ENCODE assay signal across 8 cellular contexts in genomic region chr1:92081031-92081430, GRCh38. TPM values are rescaled to one million over a fixed set of nuclear protein-coding genes. Genes with fewer than 3 reads are reported as not detected.
DNase-seq lines count a peak whose midpoint lies in the region; ATAC-seq and TF ChIP-seq lines count a peak whose summit lies in the region.

No MANE protein-coding gene starts in this region.

- TF ChIP-seq CTCF in HFF-Myc (IDR thresholded peaks at IDR 0.05; ENCODE audit: low read depth, low read length, missing control alignments) = no peak
- no peak for TF ChIP-seq CTCF in activated CD8-positive, alpha-beta T cell treated with anti-CD3 and anti-CD28 coated beads for 36 hours (IDR thresholded peaks at IDR 0.05)
- TF ChIP-seq CTCF in spleen (IDR thresholded peaks at IDR 0.05 in 8 of 11, conservative IDR thresholded peaks at IDR 0.05 in 3 of 11) = no peak

- H3K4me1 Mint-ChIP-seq in activated CD8-positive, alpha-beta T cell treated with anti-CD3 and anti-CD28 coated beads for 36 hours (ENCODE audit: low read depth) = peaks cover 5% of the 10 kb centered on the region

- H3K9me3 ChIP-seq in spleen = peaks cover 0 to 20% (median 14%) of the 10 kb centered on the region in 8 donors

- 26 to 34% (median 30%) methylated on average over 4 of the region's 4 CpGs for WGBS in spleen, 5 donors

- CTCF ChIA-PET in activated CD8-positive, alpha-beta T cell treated with anti-CD3 and anti-CD28 coated beads for 36 hours (lab: Charles Lee) = interaction anchor here (0.6 to 1.6 kb wide), 6 partner anchors 13 to 405 kb away, joined by 3 to 5 read pairs (median 3); partner anchors contain the start of gene GLMN

- no peaks in the 10 kb centered on the region for H3K27me3 Mint-ChIP-seq in activated CD8-positive, alpha-beta T cell treated with anti-CD3 and anti-CD28 coated beads for 36 hours

- peaks cover 0 to 14% (median 0%) of the 10 kb centered on the region in 6 donors for H3K36me3 ChIP-seq in spleen

- no peak for DNase-seq in HFF-Myc (ENCODE audit: extremely low read depth, low read depth)
- no peak for DNase-seq in activated CD8-positive, alpha-beta T cell treated with anti-CD3 and anti-CD28 coated beads for 36 hours
- DNase-seq in spleen = no peak
- no peak for DNase-seq in stimulated activated CD4-positive, alpha-beta T cell treated with anti-CD3 and anti-CD28 coated beads, Interleukin-12 subunit alpha, Interleukin-12 subunit beta, amount 100 ng/mL, for 4 hours
- no peak for DNase-seq in COLO668 (lab: John Stamatoyannopoulos, UW; ENCODE audit: unreplicated experiment)
- DNase-seq in DMS114 treated with DMSO at 0.1 percent for 48 hours (lab: John Stamatoyannopoulos, UW; ENCODE audit: unreplicated experiment) = no peak

- peak overlapping the region; percentile 92 for H3K4me3 Mint-ChIP-seq in activated CD8-positive, alpha-beta T cell treated with anti-CD3 and anti-CD28 coated beads for 36 hours

- no peaks in the 10 kb centered on the region for H3K27me3 ChIP-seq in spleen (replicated peaks in 1 of 7)

- H3K9me3 Mint-ChIP-seq in activated CD8-positive, alpha-beta T cell treated with anti-CD3 and anti-CD28 coated beads for 36 hours = peaks cover 6% of the 10 kb centered on the region

- ATAC-seq in activated CD8-positive, alpha-beta T cell treated with anti-CD3 and anti-CD28 coated beads for 36 hours = no peak
- ATAC-seq in GM21423 (IDR thresholded peaks at IDR 0.05; ENCODE audit: unreplicated experiment) = no peak

- POLR2A ChIA-PET in activated CD8-positive, alpha-beta T cell treated with anti-CD3 and anti-CD28 coated beads for 36 hours (lab: Charles Lee) = interaction anchor here (0.9 kb wide), 1 partner anchor 15 kb away, joined by 3 read pairs; no protein-coding TSS in a partner anchor

- H3K27ac Mint-ChIP-seq in activated CD8-positive, alpha-beta T cell treated with anti-CD3 and anti-CD28 coated beads for 36 hours = no peak overlapping the region

- H3K27ac ChIP-seq in spleen = peak overlapping the region in 5 of 8 donors; percentile 61 to 83 (median 81)

- H3K4me3 ChIP-seq in HFF-Myc (replicated peaks; ENCODE audit: low read depth, low read length) (peak overlapping the region; percentile 79), iPS-11a (ENCODE audit: low read depth, low read length) (peak overlapping the region; percentile 76), spleen (peak overlapping the region; percentile 59 to 83 (median 70))

- no peak for TF ChIP-seq POLR2A in spleen (IDR thresholded peaks at IDR 0.05)

- H3K4me1 ChIP-seq in spleen = peaks cover 0 to 20% (median 6%) of the 10 kb centered on the region in 6 donors

- intact Hi-C loops in activated CD8-positive, alpha-beta T cell treated with anti-CD3 and anti-CD28 coated beads for 36 hours (cut with micrococcal nuclease) = no loop called here
- intact Hi-C loops in spleen (cut with DNase I; ENCODE audit: low total_unique reads) = no loop called here

- H3K36me3 Mint-ChIP-seq in activated CD8-positive, alpha-beta T cell treated with anti-CD3 and anti-CD28 coated beads for 36 hours (ENCODE audit: low read depth) = peaks cover 10% of the 10 kb centered on the region

RNA-seq across cellular contexts. Expression of gene BTBD8, which starts 0.9 kb away (rescaled TPM):
- total RNA-seq in activated CD8-positive, alpha-beta T cell treated with anti-CD3 and anti-CD28 coated beads for 36 hours = 1 to 10 TPM; 1.3 to 2.0 TPM
- 1 to 10 TPM; 3.0 to 6.9 (median 4.1) TPM for total RNA-seq in spleen
- polyA plus RNA-seq in spleen = under 1 TPM; 0.52 to 0.90 (median 0.55) TPM

RNA-seq across cellular contexts. Expression of gene SETSIP, which starts 5.8 kb away (rescaled TPM):
- under 1 TPM in 1 of 2 experiments, not detected in 1; 0.47 TPM for total RNA-seq in activated CD8-positive, alpha-beta T cell treated with anti-CD3 and anti-CD28 coated beads for 36 hours
- total RNA-seq in spleen = not detected
- under 1 TPM in 1 of 3 donors, not detected in 2; 0.15 TPM for polyA plus RNA-seq in spleen

RNA-seq across cellular contexts. Expression of gene EPHX4, which starts 51.2 kb away (rescaled TPM):
- under 1 TPM; 0.65 to 0.72 TPM for total RNA-seq in activated CD8-positive, alpha-beta T cell treated with anti-CD3 and anti-CD28 coated beads for 36 hours
- total RNA-seq in spleen = under 1 TPM in 1 of 7 donors, not detected in 6; 0.51 TPM
- under 1 TPM in 1 of 3 donors, not detected in 2; 0.07 TPM for polyA plus RNA-seq in spleen
